1 cellular context compared by ENCODE assay signal in the genomic region with DNA sequence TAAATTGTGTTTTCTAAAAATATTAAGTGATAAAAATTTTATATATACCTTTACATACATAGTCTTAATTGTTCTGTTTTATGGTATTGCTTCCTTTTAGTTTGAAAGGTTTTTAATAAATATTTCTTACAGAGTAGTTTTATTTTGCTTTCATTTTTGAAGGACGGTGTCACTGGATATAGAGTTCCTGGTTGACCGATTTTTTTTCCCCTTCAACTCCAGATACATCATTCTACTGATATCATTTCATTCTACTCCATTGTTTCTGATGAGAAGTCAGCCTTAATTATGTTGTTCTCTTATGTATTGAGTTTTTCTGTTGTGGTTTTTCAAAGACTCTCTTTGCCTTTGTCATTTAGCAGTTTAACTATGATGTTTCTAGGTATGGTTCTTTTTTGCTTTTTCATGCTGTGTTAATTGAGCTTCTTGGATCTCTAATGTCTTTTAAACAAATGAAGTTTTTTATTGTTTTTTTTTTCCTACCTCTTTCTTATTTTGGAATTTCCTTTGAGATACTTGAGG.
TF ChIP-seq lines count a peak whose summit lies in the region.

No MANE protein-coding gene starts in this region.

TF ChIP-seq in endothelial cell of umbilical vein, 7 proteins besides CTCF, POLR2A, EP300 and RAD21:
- TF ChIP-seq JUN (IDR thresholded peaks at IDR 0.05; ENCODE audit: borderline replicate concordance, insufficient read depth, insufficient read length, low read depth) (no peak), GATA2 (IDR thresholded peaks at IDR 0.05; ENCODE audit: insufficient read depth, insufficient read length, low read depth, low read length) (no peak), FOS (IDR thresholded peaks at IDR 0.05; ENCODE audit: borderline replicate concordance, insufficient read depth, low read length) (no peak), EZH2 (IDR thresholded peaks at IDR 0.05; ENCODE audit: borderline replicate concordance, low read depth, low read length, severe bottlenecking) (no peak), MYC (IDR thresholded peaks at IDR 0.05; ENCODE audit: low read depth, low read length) (no peak), POLR2AphosphoS5 (IDR thresholded peaks at IDR 0.05; ENCODE audit: insufficient read depth, low read depth, low read length) (no peak)
- TF ChIP-seq, protein P1, sequence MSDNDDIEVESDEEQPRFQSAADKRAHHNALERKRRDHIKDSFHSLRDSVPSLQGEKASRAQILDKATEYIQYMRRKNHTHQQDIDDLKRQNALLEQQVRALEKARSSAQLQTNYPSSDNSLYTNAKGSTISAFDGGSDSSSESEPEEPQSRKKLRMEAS (IDR thresholded peaks at IDR 0.05; ENCODE audit: insufficient read depth, insufficient read length), result no peak
